Comparison of ENCODE assay signal across 18 cellular contexts in genomic region chr10:86944471-86944870, GRCh38. TPM values are rescaled to one million over a fixed set of nuclear protein-coding genes. Genes with fewer than 3 reads are reported as not detected.
DNase-seq lines count a peak whose midpoint lies in the region; ATAC-seq and TF ChIP-seq lines count a peak whose summit lies in the region.
"Had no signal": no experiment of that assay in that cellular context is flagged by ENCODE, and none has a peak within 500 bp of the region (broad histone marks: within the 10 kb centered on the region; RNA-seq: fewer than 3 reads in every experiment).

No MANE protein-coding gene starts in this region.

- H3K4me3 ChIP-seq in spleen: no peak overlapping the region
- H3K4me3 ChIP-seq: A549, gastroesophageal sphincter, Peyer's patch had no signal

- peaks cover 0 to 8% (median 0%) of the 10 kb centered on the region in 7 donors for H3K27me3 ChIP-seq in spleen (replicated peaks in 1 of 7)
- H3K27me3 ChIP-seq: Peyer's patch had no signal

- no peak for TF ChIP-seq CTCF in spleen (IDR thresholded peaks at IDR 0.05 in 8 of 11, conservative IDR thresholded peaks at IDR 0.05 in 3 of 11)
- no peak for TF ChIP-seq CTCF in progenitor cell of endocrine pancreas (IDR thresholded peaks at IDR 0.05; ENCODE audit: unreplicated experiment)

- intact Hi-C loops in spleen (cut with DNase I; ENCODE audit: low total_unique reads): no loop called here

- no peak overlapping the region for H3K27ac Mint-ChIP-seq in progenitor cell of endocrine pancreas
- H3K27ac Mint-ChIP-seq: activated naive CD4-positive, alpha-beta T cell treated with anti-CD3 and anti-CD28 coated beads, Interleukin-2, amount 50 U/mL, for 24 hours; memory B cell had no signal

- peaks cover 0 to 26% (median 0%) of the 10 kb centered on the region in 6 donors for H3K36me3 ChIP-seq in spleen
- H3K36me3 ChIP-seq: Peyer's patch had no signal

- no peak overlapping the region for H3K4me3 Mint-ChIP-seq in progenitor cell of endocrine pancreas (ENCODE audit: low read depth)
- H3K4me3 Mint-ChIP-seq: activated naive CD4-positive, alpha-beta T cell treated with anti-CD3 and anti-CD28 coated beads, Interleukin-2, amount 50 U/mL, for 24 hours; memory B cell had no signal

- no peak for TF ChIP-seq POLR2A in spleen (IDR thresholded peaks at IDR 0.05)

- H3K4me1 Mint-ChIP-seq in progenitor cell of endocrine pancreas (ENCODE audit: low read depth): peaks cover 9% of the 10 kb centered on the region

- no peaks in the 10 kb centered on the region for H3K36me3 Mint-ChIP-seq in progenitor cell of endocrine pancreas (ENCODE audit: insufficient read depth)
- H3K36me3 Mint-ChIP-seq: memory B cell had no signal

- H3K4me1 ChIP-seq in spleen: peaks cover 4 to 84% (median 47%) of the 10 kb centered on the region in 6 donors
- H3K4me1 ChIP-seq: Peyer's patch had no signal

- H3K9me3 ChIP-seq in spleen: no peaks in the 10 kb centered on the region
- H3K9me3 ChIP-seq: A549, gastroesophageal sphincter, Peyer's patch had no signal

- peak overlapping the region in 5 of 8 donors; percentile 50 to 72 (median 68) for H3K27ac ChIP-seq in spleen
- H3K27ac ChIP-seq: A549, gastroesophageal sphincter, Peyer's patch, VCaP had no signal

- H3K27me3 Mint-ChIP-seq in progenitor cell of endocrine pancreas: peaks cover 7% of the 10 kb centered on the region
- H3K27me3 Mint-ChIP-seq: activated naive CD4-positive, alpha-beta T cell treated with anti-CD3 and anti-CD28 coated beads, Interleukin-2, amount 50 U/mL, for 24 hours had no signal

- H3K9me3 Mint-ChIP-seq in progenitor cell of endocrine pancreas (ENCODE audit: low read depth): peaks cover 4% of the 10 kb centered on the region
- H3K9me3 Mint-ChIP-seq: memory B cell had no signal

- ATAC-seq in GM18519 (IDR thresholded peaks at IDR 0.05; ENCODE audit: low FRiP score, unreplicated experiment): no peak
- ATAC-seq: A549, gastroesophageal sphincter had no signal

- DNase-seq in activated CD8-positive, alpha-beta memory T cell treated with anti-CD3 and anti-CD28 coated beads for 24 hours: peak; percentile 33
- no peak for DNase-seq in activated CD8-positive, alpha-beta memory T cell treated with anti-CD3 and anti-CD28 coated beads, Interleukin-2, amount 50 U/mL, for 4 hours
- peak; percentile 39 for DNase-seq in RPMI7951 (ENCODE audit: low read depth)
- DNase-seq in fibroblast of peridontal ligament (ENCODE audit: extremely low read depth): peak; percentile 35
- no peak for DNase-seq in spleen
- no peak for DNase-seq in progenitor cell of endocrine pancreas (ENCODE audit: low spot score, unreplicated experiment)
- DNase-seq in activated CD4-positive, alpha-beta T cell treated with anti-CD3 and anti-CD28 coated beads, Interleukin-2, amount 50 U/mL, for 1 hour: no peak
- DNase-seq: HCEC 1CT, NCI-H2029 treated with DMSO at 0.1 percent for 48 hours had no signal

RNA-seq across cellular contexts. Expression of gene MMRN2, which starts 12.9 kb away (rescaled TPM):
- total RNA-seq in RPMI7951 (2014; rRNA removed; shearing (Covaris generic)): 0.39 and 0.60 TPM in 2 replicates
- total RNA-seq in spleen (100 to 1,000 TPM in 1 of 7 donors, 10 to 100 TPM in 6; 54.2 to 120 (median 81.0) TPM), progenitor cell of endocrine pancreas (1.5 and 1.6 TPM in 2 replicates)
- 10 to 100 TPM in 1 of 3 donors, 1 to 10 TPM in 2; 4.8 to 10.3 (median 5.9) TPM for polyA plus RNA-seq in spleen

RNA-seq across cellular contexts. Expression of gene SNCG, which starts 13.9 kb away (rescaled TPM):
- 0.59 and 1.6 TPM in 2 replicates for total RNA-seq in RPMI7951 (2014; rRNA removed; shearing (Covaris generic))
- total RNA-seq in spleen (10 to 100 TPM; 19.9 to 83.0 (median 69.4) TPM), progenitor cell of endocrine pancreas (14.6 and 17.5 TPM in 2 replicates)
- 100 to 1,000 TPM in 1 of 3 donors, 10 to 100 TPM in 2; 84.3 to 127 (median 98.9) TPM for polyA plus RNA-seq in spleen

RNA-seq across cellular contexts. Expression of gene ADIRF, which starts 23.8 kb away (rescaled TPM):
- 0.49 and 0.84 TPM in 2 replicates for total RNA-seq in RPMI7951 (2014; rRNA removed; shearing (Covaris generic))
- 100 to 1,000 TPM in 1 of 7 donors, 10 to 100 TPM in 6; 23.9 to 139 (median 50.7) TPM for total RNA-seq in spleen
- 10 to 100 TPM; 61.6 to 84.5 (median 73.5) TPM for polyA plus RNA-seq in spleen
- not detected in 2 replicates for total RNA-seq in progenitor cell of endocrine pancreas
- total RNA-seq: Daoy had no signal
- polyA plus RNA-seq: A549, neural cell had no signal

Comparison
In these comparisons a context has a peak if more than half of its experiments do, and no peak if none do; other contexts are left out.
1. DNase-seq: peak in activated CD8-positive, alpha-beta memory T cell treated with anti-CD3 and anti-CD28 coated beads for 24 hours (single experiment), RPMI7951 (single experiment) and fibroblast of peridontal ligament (single experiment); none in activated CD8-positive, alpha-beta memory T cell treated with anti-CD3 and anti-CD28 coated beads, Interleukin-2, amount 50 U/mL, for 4 hours (single experiment), spleen (single experiment), progenitor cell of endocrine pancreas (single experiment) and activated CD4-positive, alpha-beta T cell treated with anti-CD3 and anti-CD28 coated beads, Interleukin-2, amount 50 U/mL, for 1 hour (single experiment).
2. RNA of gene MMRN2, which starts 12.9 kb away (total RNA-seq): 54.2 to 120 TPM in spleen; 1.5 to 1.6 TPM in progenitor cell of endocrine pancreas and 0.39 to 0.60 TPM in RPMI7951; every median in the first group is over 10 times any median in the second.
3. RNA of gene ADIRF, which starts 23.8 kb away (total RNA-seq): 23.9 to 139 TPM in spleen; 0.49 to 0.84 TPM in RPMI7951 and not detected in progenitor cell of endocrine pancreas; every median in the first group is over 10 times any median in the second.